20 cellular contexts compared by ENCODE assay signal in the genomic region with DNA sequence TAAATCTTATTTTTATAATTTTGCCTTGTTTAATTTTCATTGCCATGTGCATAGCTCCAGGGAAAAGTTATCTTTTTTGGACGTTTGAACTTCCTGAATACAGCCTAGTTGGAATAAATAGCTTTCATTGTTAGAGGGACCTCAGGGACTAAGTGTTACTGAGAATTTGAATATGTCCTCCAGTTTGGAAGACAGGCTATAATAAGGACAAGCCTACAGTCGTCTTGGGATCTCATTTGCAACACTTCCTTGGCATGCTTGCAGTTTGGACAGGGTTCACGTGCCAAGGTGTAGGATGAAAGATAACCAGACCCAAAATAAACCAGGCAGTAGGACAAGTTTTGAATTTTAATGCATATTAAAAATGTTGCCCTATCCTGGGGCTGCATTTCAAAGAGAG.
DNase-seq lines count a peak whose midpoint lies in the region; ATAC-seq and TF ChIP-seq lines count a peak whose summit lies in the region.
"Had no signal": no experiment of that assay in that cellular context is flagged by ENCODE, and none has a peak within 500 bp of the region (broad histone marks: within the 10 kb centered on the region; RNA-seq: fewer than 3 reads in every experiment).

No MANE protein-coding gene starts in this region.

- H4K8ac ChIP-seq in neuronal stem cell (ENCODE audit: low read depth, low read length) = no peak overlapping the region

- no peak overlapping the region for H3K9ac ChIP-seq in neuronal stem cell (ENCODE audit: low read depth, low read length, poor library complexity)
- H3K9ac ChIP-seq: SK-N-SH had no signal

- no peak overlapping the region for H3K4ac ChIP-seq in neuronal stem cell (ENCODE audit: low read length)

- no peak for ATAC-seq in HG03045 (IDR thresholded peaks at IDR 0.05; ENCODE audit: unreplicated experiment)
- ATAC-seq in HG03196 (IDR thresholded peaks at IDR 0.05; ENCODE audit: unreplicated experiment) = no peak
- ATAC-seq: HCT116 had no signal

- peak; percentile 9 to 36 for DNase-seq in SJCRH30
- DNase-seq in cardiac muscle cell (ENCODE audit: low read depth in 1 of 2, low spot score in 1 of 2) = peak in 1 of 2 donors; percentile 69
- peak; percentile 22 for DNase-seq in superior temporal gyrus (ENCODE audit: extremely low spot score)
- DNase-seq in neuronal stem cell (ENCODE audit: low spot score) = no peak
- DNase-seq: Caco-2; CD4-positive, CD25-positive, alpha-beta regulatory T cell; DND-41; GOT3; Karpas-422; MV-4-11; NCI-H1694; NCI-H2081 treated with DMSO at 0.1 percent for 48 hours; NCI-H526; OCI-M1; SHP77; SK-N-SH had no signal

- WGBS in neuronal stem cell (ENCODE audit: extremely low coverage in 2 of 2, insufficient read length in 2 of 2, insufficient replicate concordance in 1 of 2), 2 donors = no CpG with 5 or more reads among the region's 3 CpGs

- peak overlapping the region; percentile 87 for H3K27ac ChIP-seq in SJCRH30
- H3K27ac ChIP-seq in cardiac muscle cell = peak overlapping the region; percentile 32
- no peak overlapping the region for H3K27ac ChIP-seq in neuronal stem cell (replicated peaks; ENCODE audit: low read length)

- no peak overlapping the region for H2BK120ac ChIP-seq in neuronal stem cell (ENCODE audit: low read depth, low read length)

- no peak overlapping the region for H3K14ac ChIP-seq in neuronal stem cell (ENCODE audit: low read length)

- peaks cover 22% of the 10 kb centered on the region for H3K4me1 Mint-ChIP-seq in nephron
- H3K4me1 Mint-ChIP-seq: CD4-positive, CD25-positive, alpha-beta regulatory T cell had no signal

- no peak overlapping the region for H3K4me2 ChIP-seq in neuronal stem cell (ENCODE audit: insufficient read depth, low read length, poor library complexity, severe bottlenecking)
- H3K4me2 ChIP-seq: SK-N-SH had no signal

- H2BK12ac ChIP-seq in neuronal stem cell (ENCODE audit: low read length) = no peak overlapping the region

- no peak overlapping the region for H2AFZ ChIP-seq in neuronal stem cell (ENCODE audit: low read length)

- H3K36me3 Mint-ChIP-seq in nephron (ENCODE audit: low read depth) = no peaks in the 10 kb centered on the region
- H3K36me3 Mint-ChIP-seq: CD4-positive, CD25-positive, alpha-beta regulatory T cell had no signal

- H2BK15ac ChIP-seq in neuronal stem cell (ENCODE audit: low read length) = no peak overlapping the region

- H3K4me1 ChIP-seq in SJCRH30 (peaks cover 22% of the 10 kb centered on the region), cardiac muscle cell (ENCODE audit: low read depth) (peaks cover 13% of the 10 kb centered on the region), neuronal stem cell (ENCODE audit: control insufficient read depth in 2 of 2, insufficient read depth in 1 of 2, low read depth in 1 of 2, low read length in 2 of 2) (no peaks in the 10 kb centered on the region)

- H3K9me3 ChIP-seq in SJCRH30 (replicated peaks) (no peaks in the 10 kb centered on the region), cardiac muscle cell (ENCODE audit: low read depth) (no peaks in the 10 kb centered on the region), neuronal stem cell (replicated peaks in 1 of 2; ENCODE audit: control insufficient read depth in 2 of 2, insufficient read depth in 1 of 2, low read depth in 1 of 2, low read length in 2 of 2) (peaks cover 0 to 2% of the 10 kb centered on the region in 2 donors)
- H3K9me3 ChIP-seq: Caco-2, SK-N-SH had no signal

- no peak overlapping the region for H4K91ac ChIP-seq in neuronal stem cell (ENCODE audit: low read depth, low read length, poor library complexity)

- H3K36me3 ChIP-seq in SJCRH30 = no peaks in the 10 kb centered on the region
- H3K36me3 ChIP-seq in cardiac muscle cell = no peaks in the 10 kb centered on the region
- no peaks in the 10 kb centered on the region for H3K36me3 ChIP-seq in neuronal stem cell (replicated peaks in 1 of 2; ENCODE audit: control insufficient read depth in 2 of 2, insufficient read depth in 2 of 2, low read length in 2 of 2)

- TF ChIP-seq CTCF in cardiac muscle cell (IDR thresholded peaks at IDR 0.05; ENCODE audit: low read depth, low read length) (no peak), nephron (IDR thresholded peaks at IDR 0.05; ENCODE audit: unreplicated experiment in 3 of 3) (no peak)

- no peaks in the 10 kb centered on the region for H3K79me1 ChIP-seq in neuronal stem cell (ENCODE audit: low read depth, low read length)

- H3K23ac ChIP-seq in neuronal stem cell (ENCODE audit: low read depth, low read length, poor library complexity) = no peak overlapping the region

- peak overlapping the region; percentile 13 to 63 (median 21) for H3K27ac Mint-ChIP-seq in nephron
- H3K27ac Mint-ChIP-seq: CD4-positive, CD25-positive, alpha-beta regulatory T cell had no signal

- no peaks in the 10 kb centered on the region for H3K27me3 Mint-ChIP-seq in nephron (ENCODE audit: low read depth)

- H2AK5ac ChIP-seq in neuronal stem cell (ENCODE audit: low read depth, low read length) = no peak overlapping the region

- no peaks in the 10 kb centered on the region for H3K27me3 ChIP-seq in SJCRH30
- no peaks in the 10 kb centered on the region for H3K27me3 ChIP-seq in cardiac muscle cell
- peaks cover 0 to 8% (median 0%) of the 10 kb centered on the region in 3 experiments for H3K27me3 ChIP-seq in neuronal stem cell (ENCODE audit: control insufficient read depth in 3 of 3, insufficient read depth in 3 of 3, low read depth in 1 of 3, low read length in 3 of 3)

- H3K4me3 Mint-ChIP-seq in nephron = peak overlapping the region in 1 of 3 experiments; percentile 26
- H3K4me3 Mint-ChIP-seq: CD4-positive, CD25-positive, alpha-beta regulatory T cell had no signal

- H2BK5ac ChIP-seq in neuronal stem cell (ENCODE audit: low read length) = no peak overlapping the region

- no peak overlapping the region for H3K18ac ChIP-seq in neuronal stem cell (ENCODE audit: low read length)

- H3K4me3 ChIP-seq in SJCRH30 (peak overlapping the region; percentile 28), cardiac muscle cell (no peak overlapping the region), neuronal stem cell (ENCODE audit: low read length in 2 of 2) (no peak overlapping the region)

- no peaks in the 10 kb centered on the region for H3K9me3 Mint-ChIP-seq in nephron
